1 cellular context compared by ENCODE assay signal in the genomic region with DNA sequence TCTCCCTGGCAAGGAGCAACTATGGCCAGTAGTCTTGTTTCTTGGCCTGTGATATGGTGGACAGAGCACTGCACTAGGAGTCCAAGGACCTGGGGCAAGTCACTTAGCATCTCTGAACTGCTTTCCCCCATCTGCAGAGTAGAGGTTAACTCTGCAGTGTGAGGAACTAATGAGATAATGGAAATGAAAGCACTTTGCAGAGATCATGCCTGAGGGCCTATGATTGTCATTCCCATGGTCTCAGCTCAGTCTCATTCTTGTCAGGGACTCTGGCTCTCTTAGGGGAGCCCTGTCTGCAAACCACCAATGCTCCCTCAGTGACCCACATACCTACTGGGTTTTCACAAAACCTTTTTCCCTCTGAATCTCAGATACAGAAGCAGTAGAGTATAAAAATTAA.
TF ChIP-seq lines count a peak whose summit lies in the region.

No MANE protein-coding gene starts in this region.

TF ChIP-seq in H1, 55 proteins besides CTCF, POLR2A, EP300 and RAD21:
- no peak for TF ChIP-seq TAF1 (IDR thresholded peaks at IDR 0.05; ENCODE audit: low read depth, low read length)
- TF ChIP-seq, protein P1, sequence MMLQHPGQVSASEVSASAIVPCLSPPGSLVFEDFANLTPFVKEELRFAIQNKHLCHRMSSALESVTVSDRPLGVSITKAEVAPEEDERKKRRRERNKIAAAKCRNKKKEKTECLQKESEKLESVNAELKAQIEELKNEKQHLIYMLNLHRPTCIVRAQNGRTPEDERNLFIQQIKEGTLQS (IDR thresholded peaks at IDR 0.05; ENCODE audit: insufficient read depth, low read depth, low read length) = no peak
- no peak for TF ChIP-seq TCF12 (IDR thresholded peaks at IDR 0.05; ENCODE audit: low read depth, low read length)
- no peak for TF ChIP-seq FOSL1 (IDR thresholded peaks at IDR 0.05; ENCODE audit: insufficient read depth, low read depth, low read length)
- no peak for TF ChIP-seq GTF2F1 (IDR thresholded peaks at IDR 0.05; ENCODE audit: borderline replicate concordance, low read depth, low read length)
- TF ChIP-seq SIRT6 (IDR thresholded peaks at IDR 0.05; ENCODE audit: low read length) = no peak
- no peak for TF ChIP-seq JUN (IDR thresholded peaks at IDR 0.05; ENCODE audit: low read depth, low read length)
- TF ChIP-seq, protein P2, sequence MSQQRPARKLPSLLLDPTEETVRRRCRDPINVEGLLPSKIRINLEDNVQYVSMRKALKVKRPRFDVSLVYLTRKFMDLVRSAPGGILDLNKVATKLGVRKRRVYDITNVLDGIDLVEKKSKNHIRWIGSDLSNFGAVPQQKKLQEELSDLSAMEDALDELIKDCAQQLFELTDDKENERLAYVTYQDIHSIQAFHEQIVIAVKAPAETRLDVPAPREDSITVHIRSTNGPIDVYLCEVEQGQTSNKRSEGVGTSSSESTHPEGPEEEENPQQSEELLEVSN (IDR thresholded peaks at IDR 0.05) = no peak
- no peak; the same call in 1 of the 2 replicates for TF ChIP-seq KDM1A (IDR thresholded peaks at IDR 0.05; ENCODE audit: borderline replicate concordance, low read length)
- no peak for TF ChIP-seq CHD1 (IDR thresholded peaks at IDR 0.05; ENCODE audit: low read depth, low read length)
- no peak for TF ChIP-seq EZH2 (IDR thresholded peaks at IDR 0.05; ENCODE audit: low read depth, low read length, severe bottlenecking)
- TF ChIP-seq KDM4A (IDR thresholded peaks at IDR 0.05; ENCODE audit: low read depth, low read length, severe bottlenecking) = no peak
- TF ChIP-seq SUZ12 (IDR thresholded peaks at IDR 0.05; ENCODE audit: low read length) = no peak
- no peak for TF ChIP-seq YY1 (IDR thresholded peaks at IDR 0.05; ENCODE audit: low read depth, low read length)
- no peak for TF ChIP-seq RFX5 (IDR thresholded peaks at IDR 0.05; ENCODE audit: borderline replicate concordance, low read depth, low read length)
- no peak for TF ChIP-seq TEAD4 (IDR thresholded peaks at IDR 0.05; ENCODE audit: low read depth, low read length)
- TF ChIP-seq CTBP2 (IDR thresholded peaks at IDR 0.05; ENCODE audit: borderline replicate concordance, insufficient read depth, insufficient read length, low read length) = no peak
- no peak for TF ChIP-seq BRCA1 (IDR thresholded peaks at IDR 0.05; ENCODE audit: low read depth, low read length)
- no peak for TF ChIP-seq SRF (IDR thresholded peaks at IDR 0.05; ENCODE audit: low read depth, low read length)
- TF ChIP-seq EGR1 (IDR thresholded peaks at IDR 0.05; ENCODE audit: borderline replicate concordance, low read depth, low read length) = no peak
